ENCODE assay signal across 3 cellular contexts in the genomic region with DNA sequence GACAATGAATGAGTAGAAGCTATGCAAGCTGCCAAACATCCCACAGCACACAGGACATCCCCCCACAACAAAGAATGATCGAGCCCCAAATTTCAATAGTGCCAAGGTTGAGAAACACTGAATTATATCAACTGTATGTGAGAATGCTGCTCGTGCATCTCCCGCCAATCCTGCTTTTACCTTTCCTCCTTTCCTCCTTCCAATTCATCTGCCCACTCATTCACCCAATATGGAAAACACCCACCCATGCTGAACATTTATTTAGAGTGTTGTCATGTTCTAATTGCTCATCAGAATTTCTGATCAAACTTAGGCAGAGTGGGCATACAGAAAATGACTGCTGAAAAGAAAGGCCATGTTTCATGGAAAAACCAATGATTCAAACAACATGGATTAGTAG.
"Had no signal": no experiment of that assay in that cellular context is flagged by ENCODE, and none has a peak within 500 bp of the region (broad histone marks: within the 10 kb centered on the region; RNA-seq: fewer than 3 reads in every experiment).

No MANE protein-coding gene starts in this region.

- ATAC-seq: GM12878 had no signal

- DNase-seq: GDM1, GF-D8 had no signal
